Comparison of ENCODE assay signal across 21 cellular contexts in the genomic region with DNA sequence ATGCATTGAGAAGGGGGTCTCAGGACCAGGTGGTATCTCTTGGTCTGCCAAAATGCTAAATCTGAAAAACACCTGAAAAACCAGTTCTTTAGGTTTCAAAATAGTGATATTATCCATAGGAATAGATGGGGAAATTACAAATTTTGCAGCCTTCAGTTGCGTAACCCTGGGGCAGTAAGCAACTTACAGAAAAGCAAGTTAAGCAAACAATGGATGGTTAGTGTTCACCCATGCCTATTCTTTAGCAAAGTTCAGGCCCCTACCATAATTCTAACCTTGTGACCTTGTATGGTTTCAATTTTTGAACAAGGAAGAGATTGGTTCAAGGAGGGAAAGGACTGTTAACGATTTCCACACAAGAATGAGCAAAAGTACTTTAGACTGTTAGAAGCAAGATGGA.
"Had no signal": no experiment of that assay in that cellular context is flagged by ENCODE, and none has a peak within 500 bp of the region (broad histone marks: within the 10 kb centered on the region; RNA-seq: fewer than 3 reads in every experiment).

No MANE protein-coding gene starts in this region.

- H3K4me2 ChIP-seq: hepatocyte had no signal

- ATAC-seq: foreskin keratinocyte; lower lobe of right lung; natural killer cell; pancreas; stimulated activated naive B cell treated with anti-CD40 and anti-IgM and Interleukin-4, amounts not matched to agents 10 μg/mL and 1 μg/mL and 100 μg/mL, for 72 hours; stimulated activated naive CD8-positive, alpha-beta T cell treated with anti-CD3 and anti-CD28 coated beads, Interleukin-15, amount 100 ng/mL, for 72 hours had no signal

- H3K9me3 ChIP-seq: esophagus squamous epithelium, left ventricle myocardium inferior, lower lobe of right lung, pancreas, sigmoid colon, testis, transverse colon had no signal

- H2AFZ ChIP-seq: hepatocyte had no signal

- DNase-seq: dermis blood vessel endothelial cell; esophagus squamous epithelium; foreskin keratinocyte; head of caudate nucleus; kidney; left cardiac atrium; left ventricle myocardium inferior; lower lobe of right lung; natural killer cell; occipital lobe; pancreas; sigmoid colon; stimulated activated CD4-positive, alpha-beta T cell treated with anti-CD3 and anti-CD28 coated beads, Interleukin-2, amount 100 ng/mL, for 24 hours; stimulated activated CD4-positive, alpha-beta T cell treated with anti-CD3 and anti-CD28 coated beads, Interleukin-4, amount 100 ng/mL, for 4 hours; stimulated activated naive B cell treated with anti-CD40 and anti-IgM and Interleukin-4, amounts not matched to agents 10 μg/mL and 1 μg/mL and 100 μg/mL, for 72 hours; stimulated activated naive CD8-positive, alpha-beta T cell treated with anti-CD3 and anti-CD28 coated beads, Interleukin-15, amount 100 ng/mL, for 72 hours; testis; transverse colon had no signal

- H3K27me3 ChIP-seq: esophagus squamous epithelium, foreskin keratinocyte, hepatocyte, pancreas, sigmoid colon, testis, transverse colon had no signal

- H3K4me3 ChIP-seq: esophagus squamous epithelium, hepatocyte, left ventricle myocardium inferior, lower lobe of right lung, pancreas, sigmoid colon, skin epidermis, testis, transverse colon had no signal

- H3K36me3 ChIP-seq: esophagus squamous epithelium had no signal

- FAIRE-seq: colon, kidney, pancreas had no signal

- H3K79me2 ChIP-seq: hepatocyte had no signal

- H3K27ac ChIP-seq: esophagus squamous epithelium, foreskin keratinocyte, hepatocyte, left ventricle myocardium inferior, lower lobe of right lung, pancreas, sigmoid colon, skin epidermis, transverse colon had no signal

- H3K4me1 ChIP-seq: foreskin keratinocyte, lower lobe of right lung, sigmoid colon had no signal
